In genomic region chr2:98507461-98507860, GRCh38 we compare ENCODE assay signal across 11 cellular contexts.
A peak's percentile ranks its signal among the peaks of the same experiment; 100 is the strongest.
DNase-seq lines count a peak whose midpoint lies in the region; TF ChIP-seq lines count a peak whose summit lies in the region.
"Had no signal": no experiment of that assay in that cellular context is flagged by ENCODE, and none has a peak within 500 bp of the region (broad histone marks: within the 10 kb centered on the region; RNA-seq: fewer than 3 reads in every experiment).

No MANE protein-coding gene starts in this region.

- no peak overlapping the region for H3K4me3 Mint-ChIP-seq in T-helper 1 cell treated with Interleukin-12 subunit alpha and Interleukin-12 subunit beta and Interleukin-4 antibody, amounts not matched to agents 30 μg/mL and 1 μg/mL, for 36 hours
- H3K4me3 Mint-ChIP-seq: naive B cell had no signal

- H3K27ac Mint-ChIP-seq in T-helper 1 cell treated with Interleukin-12 subunit alpha and Interleukin-12 subunit beta and Interleukin-4 antibody, amounts not matched to agents 30 μg/mL and 1 μg/mL, for 36 hours = peak overlapping the region; percentile 64

- no peaks in the 10 kb centered on the region for H3K27me3 Mint-ChIP-seq in T-helper 1 cell treated with Interleukin-12 subunit alpha and Interleukin-12 subunit beta and Interleukin-4 antibody, amounts not matched to agents 30 μg/mL and 1 μg/mL, for 36 hours (ENCODE audit: low read depth)
- H3K27me3 Mint-ChIP-seq: naive B cell had no signal

- no peaks in the 10 kb centered on the region for H3K27me3 ChIP-seq in neutrophil

- H3K27ac ChIP-seq in KOPT-K1 (ENCODE audit: low read depth, low read length, poor library complexity, severe bottlenecking) (peak overlapping the region; percentile 44), coronary artery (peak overlapping the region; percentile 14 to 81), neutrophil (peak overlapping the region; percentile 95)
- H3K27ac ChIP-seq: 22Rv1 had no signal

- H3K4me1 Mint-ChIP-seq in T-helper 1 cell treated with Interleukin-12 subunit alpha and Interleukin-12 subunit beta and Interleukin-4 antibody, amounts not matched to agents 30 μg/mL and 1 μg/mL, for 36 hours (ENCODE audit: low read depth) = peaks cover 72% of the 10 kb centered on the region

- H3K36me3 ChIP-seq in KOPT-K1 (ENCODE audit: insufficient read depth, low read length) = peaks cover 10% of the 10 kb centered on the region; the same call in 1 of the 2 replicates
- no peaks in the 10 kb centered on the region for H3K36me3 ChIP-seq in neutrophil

- no peak for TF ChIP-seq CTCF in coronary artery (IDR thresholded peaks at IDR 0.05)
- TF ChIP-seq CTCF in neutrophil (IDR thresholded peaks at IDR 0.05) = no peak

- peaks cover 81 to 85% of the 10 kb centered on the region in 2 experiments for H3K4me1 ChIP-seq in neutrophil (ENCODE audit: control insufficient read depth in 1 of 2, insufficient read depth in 1 of 2, low read depth in 1 of 2, low read length in 1 of 2)

- H3K9me3 ChIP-seq in KOPT-K1 (ENCODE audit: insufficient read depth, low read length, poor library complexity, severe bottlenecking) (no peaks in the 10 kb centered on the region), neutrophil (no peaks in the 10 kb centered on the region)

- H3K9me3 Mint-ChIP-seq in T-helper 1 cell treated with Interleukin-12 subunit alpha and Interleukin-12 subunit beta and Interleukin-4 antibody, amounts not matched to agents 30 μg/mL and 1 μg/mL, for 36 hours = no peaks in the 10 kb centered on the region
- H3K9me3 Mint-ChIP-seq: naive B cell had no signal

- no peak for DNase-seq in T-helper 1 cell
- no peak for DNase-seq in coronary artery (ENCODE audit: low spot score)
- DNase-seq in NCI-H82 (lab: John Stamatoyannopoulos, UW) = no peak
- no peak for DNase-seq in NCI-H1436 treated with DMSO at 0.1 percent for 48 hours (lab: John Stamatoyannopoulos, UW)
- DNase-seq in GM19240 (ENCODE audit: insufficient read length, low spot score) = no peak
- DNase-seq: naive B cell, NCI-H2029 treated with DMSO at 0.1 percent for 48 hours had no signal

- no peak overlapping the region for H3K4me3 ChIP-seq in coronary artery
- no peak overlapping the region for H3K4me3 ChIP-seq in neutrophil (ENCODE audit: low read depth in 1 of 2, low read length in 1 of 2)

- peaks cover 32% of the 10 kb centered on the region for H3K36me3 Mint-ChIP-seq in T-helper 1 cell treated with Interleukin-12 subunit alpha and Interleukin-12 subunit beta and Interleukin-4 antibody, amounts not matched to agents 30 μg/mL and 1 μg/mL, for 36 hours (ENCODE audit: low read depth)
- H3K36me3 Mint-ChIP-seq: naive B cell had no signal

Comparison
In these comparisons a context has a peak if more than half of its experiments do, and no peak if none do; other contexts are left out.
1. H3K27ac ChIP-seq: peak in every context shown above with its lines; median percentile 95 in neutrophil; 48 in coronary artery; 44 in KOPT-K1.